In the genomic region with DNA sequence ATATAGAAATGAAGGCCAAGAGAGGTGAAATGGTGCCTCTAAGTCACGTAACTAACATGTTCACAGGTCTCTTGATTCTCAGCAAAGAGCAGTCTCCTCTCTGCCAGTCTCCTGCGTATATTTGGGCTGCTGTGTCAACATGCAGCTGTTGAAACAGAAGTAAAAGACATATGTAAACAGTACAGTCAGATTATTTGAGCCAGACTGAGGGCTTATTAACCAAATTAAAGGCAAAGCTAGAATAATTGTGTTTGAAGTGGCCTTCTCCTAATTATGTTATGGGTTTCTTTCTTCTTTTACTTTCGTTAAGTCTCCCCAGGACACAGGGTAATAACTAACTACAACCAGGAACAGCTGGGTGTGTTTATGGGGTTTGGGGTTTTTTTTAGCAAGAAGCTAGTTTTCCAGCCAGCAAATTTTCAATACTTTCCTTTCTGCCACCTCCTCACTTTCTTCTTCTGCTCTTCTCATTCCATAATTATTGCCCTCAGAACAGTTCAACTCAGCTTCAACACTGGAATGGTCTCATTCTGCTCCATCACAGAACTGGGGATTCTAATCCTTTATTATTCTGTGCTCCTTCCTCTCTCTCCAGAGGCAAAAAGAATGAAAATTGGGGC, we compare ENCODE assay signal across 1 cellular context.
A peak's percentile ranks its signal among the peaks of the same experiment; 100 is the strongest.
TF ChIP-seq lines count a peak whose summit lies in the region.

No MANE protein-coding gene starts in this region.

TF ChIP-seq in HepG2, 621 proteins besides CTCF, POLR2A, EP300 and RAD21 (continued from another document and continues in another):
- TF ChIP-seq, protein P1, sequence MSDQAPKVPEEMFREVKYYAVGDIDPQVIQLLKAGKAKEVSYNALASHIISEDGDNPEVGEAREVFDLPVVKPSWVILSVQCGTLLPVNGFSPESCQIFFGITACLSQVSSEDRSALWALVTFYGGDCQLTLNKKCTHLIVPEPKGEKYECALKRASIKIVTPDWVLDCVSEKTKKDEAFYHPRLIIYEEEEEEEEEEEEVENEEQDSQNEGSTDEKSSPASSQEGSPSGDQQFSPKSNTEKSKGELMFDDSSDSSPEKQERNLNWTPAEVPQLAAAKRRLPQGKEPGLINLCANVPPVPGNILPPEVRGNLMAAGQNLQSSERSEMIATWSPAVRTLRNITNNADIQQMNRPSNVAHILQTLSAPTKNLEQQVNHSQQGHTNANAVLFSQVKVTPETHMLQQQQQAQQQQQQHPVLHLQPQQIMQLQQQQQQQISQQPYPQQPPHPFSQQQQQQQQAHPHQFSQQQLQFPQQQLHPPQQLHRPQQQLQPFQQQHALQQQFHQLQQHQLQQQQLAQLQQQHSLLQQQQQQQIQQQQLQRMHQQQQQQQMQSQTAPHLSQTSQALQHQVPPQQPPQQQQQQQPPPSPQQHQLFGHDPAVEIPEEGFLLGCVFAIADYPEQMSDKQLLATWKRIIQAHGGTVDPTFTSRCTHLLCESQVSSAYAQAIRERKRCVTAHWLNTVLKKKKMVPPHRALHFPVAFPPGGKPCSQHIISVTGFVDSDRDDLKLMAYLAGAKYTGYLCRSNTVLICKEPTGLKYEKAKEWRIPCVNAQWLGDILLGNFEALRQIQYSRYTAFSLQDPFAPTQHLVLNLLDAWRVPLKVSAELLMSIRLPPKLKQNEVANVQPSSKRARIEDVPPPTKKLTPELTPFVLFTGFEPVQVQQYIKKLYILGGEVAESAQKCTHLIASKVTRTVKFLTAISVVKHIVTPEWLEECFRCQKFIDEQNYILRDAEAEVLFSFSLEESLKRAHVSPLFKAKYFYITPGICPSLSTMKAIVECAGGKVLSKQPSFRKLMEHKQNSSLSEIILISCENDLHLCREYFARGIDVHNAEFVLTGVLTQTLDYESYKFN (CRISPR knock-in tag; conservative IDR thresholded peaks at IDR 0.05): peak; percentile 77
- 0 out of 2 replicates have a peak, but pooled peaks have one; percentile 43 for TF ChIP-seq MBD4 (IDR thresholded peaks at IDR 0.05; ENCODE audit: borderline replicate concordance, low read length)
- peak; percentile 36; the same call in 1 of the 2 replicates for TF ChIP-seq KMT2B (CRISPR knock-in tag; IDR thresholded peaks at IDR 0.05)
- TF ChIP-seq GATAD1 (CRISPR knock-in tag; IDR thresholded peaks at IDR 0.05): peak; percentile 44; the same call in 1 of the 2 replicates
- TF ChIP-seq KLF16 (CRISPR knock-in tag; IDR thresholded peaks at IDR 0.05): peak in 1 of 2 experiments; percentile 61; a peak in 1 of 4 replicates
- TF ChIP-seq, protein P2, sequence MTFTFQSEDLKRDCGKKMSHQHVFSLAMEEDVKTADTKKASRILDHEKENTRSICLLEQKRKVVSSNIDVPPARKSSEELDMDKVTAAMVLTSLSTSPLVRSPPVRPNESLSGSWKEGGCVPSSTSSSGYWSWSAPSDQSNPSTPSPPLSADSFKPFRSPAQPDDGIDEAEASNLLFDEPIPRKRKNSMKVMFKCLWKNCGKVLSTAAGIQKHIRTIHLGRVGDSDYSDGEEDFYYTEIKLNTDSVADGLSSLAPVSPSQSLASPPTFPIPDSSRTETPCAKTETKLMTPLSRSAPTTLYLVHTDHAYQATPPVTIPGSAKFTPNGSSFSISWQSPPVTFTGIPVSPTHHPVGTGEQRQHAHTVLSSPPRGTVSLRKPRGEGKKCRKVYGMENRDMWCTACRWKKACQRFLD (CRISPR knock-in tag; IDR thresholded peaks at IDR 0.05; ENCODE audit: borderline replicate concordance): no peak
- no peak for TF ChIP-seq SOX13 (IDR thresholded peaks at IDR 0.05)
- peak in 1 of 2 experiments; percentile 71; a peak in 1 of 4 replicates for TF ChIP-seq SOX13 (CRISPR knock-in tag; conservative IDR thresholded peaks at IDR 0.05 in 1 of 2, IDR thresholded peaks at IDR 0.05 in 1 of 2)
- TF ChIP-seq ZMYM4 (CRISPR knock-in tag; IDR thresholded peaks at IDR 0.05): no peak; the same call in 1 of the 2 replicates
- peak; percentile 42; the same call in 1 of the 2 replicates for TF ChIP-seq HOXA3 (CRISPR knock-in tag; IDR thresholded peaks at IDR 0.05)
- TF ChIP-seq, protein P3, sequence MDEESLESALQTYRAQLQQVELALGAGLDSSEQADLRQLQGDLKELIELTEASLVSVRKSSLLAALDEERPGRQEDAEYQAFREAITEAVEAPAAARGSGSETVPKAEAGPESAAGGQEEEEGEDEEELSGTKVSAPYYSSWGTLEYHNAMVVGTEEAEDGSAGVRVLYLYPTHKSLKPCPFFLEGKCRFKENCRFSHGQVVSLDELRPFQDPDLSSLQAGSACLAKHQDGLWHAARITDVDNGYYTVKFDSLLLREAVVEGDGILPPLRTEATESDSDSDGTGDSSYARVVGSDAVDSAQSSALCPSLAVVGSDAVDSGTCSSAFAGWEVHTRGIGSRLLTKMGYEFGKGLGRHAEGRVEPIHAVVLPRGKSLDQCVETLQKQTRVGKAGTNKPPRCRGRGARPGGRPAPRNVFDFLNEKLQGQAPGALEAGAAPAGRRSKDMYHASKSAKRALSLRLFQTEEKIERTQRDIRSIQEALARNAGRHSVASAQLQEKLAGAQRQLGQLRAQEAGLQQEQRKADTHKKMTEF (CRISPR knock-in tag; IDR thresholded peaks at IDR 0.05): 0 out of 2 replicates have a peak, but pooled peaks have one; percentile 43
- peak; percentile 42; the same call in 1 of the 2 replicates for TF ChIP-seq ELF3 (CRISPR knock-in tag; IDR thresholded peaks at IDR 0.05)
- TF ChIP-seq, protein P4, sequence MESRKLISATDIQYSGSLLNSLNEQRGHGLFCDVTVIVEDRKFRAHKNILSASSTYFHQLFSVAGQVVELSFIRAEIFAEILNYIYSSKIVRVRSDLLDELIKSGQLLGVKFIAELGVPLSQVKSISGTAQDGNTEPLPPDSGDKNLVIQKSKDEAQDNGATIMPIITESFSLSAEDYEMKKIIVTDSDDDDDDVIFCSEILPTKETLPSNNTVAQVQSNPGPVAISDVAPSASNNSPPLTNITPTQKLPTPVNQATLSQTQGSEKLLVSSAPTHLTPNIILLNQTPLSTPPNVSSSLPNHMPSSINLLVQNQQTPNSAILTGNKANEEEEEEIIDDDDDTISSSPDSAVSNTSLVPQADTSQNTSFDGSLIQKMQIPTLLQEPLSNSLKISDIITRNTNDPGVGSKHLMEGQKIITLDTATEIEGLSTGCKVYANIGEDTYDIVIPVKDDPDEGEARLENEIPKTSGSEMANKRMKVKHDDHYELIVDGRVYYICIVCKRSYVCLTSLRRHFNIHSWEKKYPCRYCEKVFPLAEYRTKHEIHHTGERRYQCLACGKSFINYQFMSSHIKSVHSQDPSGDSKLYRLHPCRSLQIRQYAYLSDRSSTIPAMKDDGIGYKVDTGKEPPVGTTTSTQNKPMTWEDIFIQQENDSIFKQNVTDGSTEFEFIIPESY (CRISPR knock-in tag; IDR thresholded peaks at IDR 0.05): no peak
- TF ChIP-seq IKZF1 (IDR thresholded peaks at IDR 0.05): no peak
- TF ChIP-seq JDP2 (CRISPR knock-in tag; IDR thresholded peaks at IDR 0.05; ENCODE audit: borderline replicate concordance): no peak
- TF ChIP-seq ZNF101 (CRISPR knock-in tag; IDR thresholded peaks at IDR 0.05; ENCODE audit: borderline replicate concordance, low read depth): no peak
- no peak for TF ChIP-seq ZNF83 (CRISPR knock-in tag; IDR thresholded peaks at IDR 0.05; ENCODE audit: borderline replicate concordance)
- no peak for TF ChIP-seq ZBTB38 (CRISPR knock-in tag; IDR thresholded peaks at IDR 0.05)
- no peak for TF ChIP-seq ZNF747 (CRISPR knock-in tag; IDR thresholded peaks at IDR 0.05; ENCODE audit: borderline replicate concordance)
- peak; percentile 67; the same call in 1 of the 2 replicates for TF ChIP-seq ZNF331 (CRISPR knock-in tag; IDR thresholded peaks at IDR 0.05)
- TF ChIP-seq, protein P5, sequence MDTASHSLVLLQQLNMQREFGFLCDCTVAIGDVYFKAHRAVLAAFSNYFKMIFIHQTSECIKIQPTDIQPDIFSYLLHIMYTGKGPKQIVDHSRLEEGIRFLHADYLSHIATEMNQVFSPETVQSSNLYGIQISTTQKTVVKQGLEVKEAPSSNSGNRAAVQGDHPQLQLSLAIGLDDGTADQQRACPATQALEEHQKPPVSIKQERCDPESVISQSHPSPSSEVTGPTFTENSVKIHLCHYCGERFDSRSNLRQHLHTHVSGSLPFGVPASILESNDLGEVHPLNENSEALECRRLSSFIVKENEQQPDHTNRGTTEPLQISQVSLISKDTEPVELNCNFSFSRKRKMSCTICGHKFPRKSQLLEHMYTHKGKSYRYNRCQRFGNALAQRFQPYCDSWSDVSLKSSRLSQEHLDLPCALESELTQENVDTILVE (CRISPR knock-in tag; IDR thresholded peaks at IDR 0.05): peak; percentile 37; the same call in 1 of the 2 replicates
- TF ChIP-seq MEF2D (CRISPR knock-in tag; IDR thresholded peaks at IDR 0.05): peak; percentile 22; the same call in 1 of the 2 replicates
- TF ChIP-seq, protein P6, sequence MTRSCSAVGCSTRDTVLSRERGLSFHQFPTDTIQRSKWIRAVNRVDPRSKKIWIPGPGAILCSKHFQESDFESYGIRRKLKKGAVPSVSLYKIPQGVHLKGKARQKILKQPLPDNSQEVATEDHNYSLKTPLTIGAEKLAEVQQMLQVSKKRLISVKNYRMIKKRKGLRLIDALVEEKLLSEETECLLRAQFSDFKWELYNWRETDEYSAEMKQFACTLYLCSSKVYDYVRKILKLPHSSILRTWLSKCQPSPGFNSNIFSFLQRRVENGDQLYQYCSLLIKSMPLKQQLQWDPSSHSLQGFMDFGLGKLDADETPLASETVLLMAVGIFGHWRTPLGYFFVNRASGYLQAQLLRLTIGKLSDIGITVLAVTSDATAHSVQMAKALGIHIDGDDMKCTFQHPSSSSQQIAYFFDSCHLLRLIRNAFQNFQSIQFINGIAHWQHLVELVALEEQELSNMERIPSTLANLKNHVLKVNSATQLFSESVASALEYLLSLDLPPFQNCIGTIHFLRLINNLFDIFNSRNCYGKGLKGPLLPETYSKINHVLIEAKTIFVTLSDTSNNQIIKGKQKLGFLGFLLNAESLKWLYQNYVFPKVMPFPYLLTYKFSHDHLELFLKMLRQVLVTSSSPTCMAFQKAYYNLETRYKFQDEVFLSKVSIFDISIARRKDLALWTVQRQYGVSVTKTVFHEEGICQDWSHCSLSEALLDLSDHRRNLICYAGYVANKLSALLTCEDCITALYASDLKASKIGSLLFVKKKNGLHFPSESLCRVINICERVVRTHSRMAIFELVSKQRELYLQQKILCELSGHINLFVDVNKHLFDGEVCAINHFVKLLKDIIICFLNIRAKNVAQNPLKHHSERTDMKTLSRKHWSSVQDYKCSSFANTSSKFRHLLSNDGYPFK (CRISPR knock-in tag; IDR thresholded peaks at IDR 0.05; ENCODE audit: borderline replicate concordance): no peak
- TF ChIP-seq ZNF468 (CRISPR knock-in tag; IDR thresholded peaks at IDR 0.05): no peak
- TF ChIP-seq, protein P7, sequence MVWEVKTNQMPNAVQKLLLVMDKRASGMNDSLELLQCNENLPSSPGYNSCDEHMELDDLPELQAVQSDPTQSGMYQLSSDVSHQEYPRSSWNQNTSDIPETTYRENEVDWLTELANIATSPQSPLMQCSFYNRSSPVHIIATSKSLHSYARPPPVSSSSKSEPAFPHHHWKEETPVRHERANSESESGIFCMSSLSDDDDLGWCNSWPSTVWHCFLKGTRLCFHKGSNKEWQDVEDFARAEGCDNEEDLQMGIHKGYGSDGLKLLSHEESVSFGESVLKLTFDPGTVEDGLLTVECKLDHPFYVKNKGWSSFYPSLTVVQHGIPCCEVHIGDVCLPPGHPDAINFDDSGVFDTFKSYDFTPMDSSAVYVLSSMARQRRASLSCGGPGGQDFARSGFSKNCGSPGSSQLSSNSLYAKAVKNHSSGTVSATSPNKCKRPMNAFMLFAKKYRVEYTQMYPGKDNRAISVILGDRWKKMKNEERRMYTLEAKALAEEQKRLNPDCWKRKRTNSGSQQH (CRISPR knock-in tag; IDR thresholded peaks at IDR 0.05; ENCODE audit: low read depth): no peak
- peak; percentile 51; the same call in 1 of the 2 replicates for TF ChIP-seq MXD4 (CRISPR knock-in tag; IDR thresholded peaks at IDR 0.05)
- no peak for TF ChIP-seq ZNF383 (CRISPR knock-in tag; IDR thresholded peaks at IDR 0.05; ENCODE audit: borderline replicate concordance)
- no peak for TF ChIP-seq ASH2L (IDR thresholded peaks at IDR 0.05; ENCODE audit: insufficient read length, low read depth, low read length)
- no peak for TF ChIP-seq ZMYM3 (CRISPR knock-in tag; IDR thresholded peaks at IDR 0.05)
- TF ChIP-seq ZNF367 (CRISPR knock-in tag; IDR thresholded peaks at IDR 0.05; ENCODE audit: borderline replicate concordance): no peak
- no peak; the same call in 1 of the 2 replicates for TF ChIP-seq ZSCAN22 (CRISPR knock-in tag; IDR thresholded peaks at IDR 0.05)
- TF ChIP-seq SYNCRIP (IDR thresholded peaks at IDR 0.05; ENCODE audit: insufficient read depth, low read depth, low read length): no peak
- TF ChIP-seq CBX1 (IDR thresholded peaks at IDR 0.05; ENCODE audit: low read depth): no peak
- TF ChIP-seq NR2C2 (CRISPR knock-in tag; IDR thresholded peaks at IDR 0.05; ENCODE audit: borderline replicate concordance): no peak
- TF ChIP-seq ZNF143 (CRISPR knock-in tag; IDR thresholded peaks at IDR 0.05): no peak
- TF ChIP-seq PHF8 (CRISPR knock-in tag; IDR thresholded peaks at IDR 0.05): no peak
- no peak for TF ChIP-seq ZFP62 (CRISPR knock-in tag; IDR thresholded peaks at IDR 0.05)
- TF ChIP-seq TBX3 (IDR thresholded peaks at IDR 0.05; ENCODE audit: borderline replicate concordance): peak; percentile 29; the same call in 1 of the 2 replicates
- TF ChIP-seq ZNF672 (CRISPR knock-in tag; IDR thresholded peaks at IDR 0.05): no peak
- TF ChIP-seq, protein P8, sequence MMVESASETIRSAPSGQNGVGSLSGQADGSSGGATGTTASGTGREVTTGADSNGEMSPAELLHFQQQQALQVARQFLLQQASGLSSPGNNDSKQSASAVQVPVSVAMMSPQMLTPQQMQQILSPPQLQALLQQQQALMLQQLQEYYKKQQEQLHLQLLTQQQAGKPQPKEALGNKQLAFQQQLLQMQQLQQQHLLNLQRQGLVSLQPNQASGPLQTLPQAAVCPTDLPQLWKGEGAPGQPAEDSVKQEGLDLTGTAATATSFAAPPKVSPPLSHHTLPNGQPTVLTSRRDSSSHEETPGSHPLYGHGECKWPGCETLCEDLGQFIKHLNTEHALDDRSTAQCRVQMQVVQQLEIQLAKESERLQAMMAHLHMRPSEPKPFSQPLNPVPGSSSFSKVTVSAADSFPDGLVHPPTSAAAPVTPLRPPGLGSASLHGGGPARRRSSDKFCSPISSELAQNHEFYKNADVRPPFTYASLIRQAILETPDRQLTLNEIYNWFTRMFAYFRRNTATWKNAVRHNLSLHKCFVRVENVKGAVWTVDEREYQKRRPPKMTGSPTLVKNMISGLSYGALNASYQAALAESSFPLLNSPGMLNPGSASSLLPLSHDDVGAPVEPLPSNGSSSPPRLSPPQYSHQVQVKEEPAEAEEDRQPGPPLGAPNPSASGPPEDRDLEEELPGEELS (CRISPR knock-in tag; IDR thresholded peaks at IDR 0.05): peak; percentile 78
- no peak for TF ChIP-seq PHB2 (IDR thresholded peaks at IDR 0.05; ENCODE audit: partially characterized antibody)
- TF ChIP-seq PPARG (CRISPR knock-in tag; conservative IDR thresholded peaks at IDR 0.05): peak; percentile 74
- no peak for TF ChIP-seq ZNF576 (CRISPR knock-in tag; IDR thresholded peaks at IDR 0.05)
